In genomic region chr14:49641697-49642129, GRCh38 we compare ENCODE assay signal across 1 cellular context.
TF ChIP-seq lines count a peak whose summit lies in the region.

No MANE protein-coding gene starts in this region.

TF ChIP-seq in HepG2, 621 proteins besides CTCF, POLR2A, EP300 and RAD21 (continued from another document and continues in another):
- TF ChIP-seq SRSF4 (IDR thresholded peaks at IDR 0.05; ENCODE audit: low read depth, low read length, poor library complexity, severe bottlenecking) (no peak), CHD2 (IDR thresholded peaks at IDR 0.05; ENCODE audit: low read depth, low read length) (no peak), ZFP62 (CRISPR knock-in tag; IDR thresholded peaks at IDR 0.05) (no peak), ZNF232 (CRISPR knock-in tag; IDR thresholded peaks at IDR 0.05; ENCODE audit: borderline replicate concordance) (no peak), ZNF878 (CRISPR knock-in tag; IDR thresholded peaks at IDR 0.05) (peak; percentile 82), ETV5 (CRISPR knock-in tag; IDR thresholded peaks at IDR 0.05; ENCODE audit: borderline replicate concordance) (peak; percentile 60; the same call in 1 of the 2 replicates), ZNF136 (CRISPR knock-in tag; IDR thresholded peaks at IDR 0.05; ENCODE audit: low read depth) (no peak), KDM1A (CRISPR knock-in tag; IDR thresholded peaks at IDR 0.05) (no peak), GMEB2 (CRISPR knock-in tag; IDR thresholded peaks at IDR 0.05; ENCODE audit: low read depth) (no peak), ZNF569 (CRISPR knock-in tag; IDR thresholded peaks at IDR 0.05; ENCODE audit: borderline replicate concordance) (no peak), RXRA (CRISPR knock-in tag; IDR thresholded peaks at IDR 0.05) (peak; percentile 50; the same call in 1 of the 2 replicates), FOSL2 (CRISPR knock-in tag; IDR thresholded peaks at IDR 0.05) (peak; percentile 67), SMARCC2 (IDR thresholded peaks at IDR 0.05) (no peak), ZNF710 (CRISPR knock-in tag; IDR thresholded peaks at IDR 0.05; ENCODE audit: borderline replicate concordance) (peak; percentile 92; the same call in 1 of the 2 replicates), HOXA5 (CRISPR knock-in tag; IDR thresholded peaks at IDR 0.05) (no peak), TOPORS (CRISPR knock-in tag; IDR thresholded peaks at IDR 0.05) (0 out of 2 replicates have a peak, but pooled peaks have one; percentile 32), ZNF614 (CRISPR knock-in tag; IDR thresholded peaks at IDR 0.05; ENCODE audit: borderline replicate concordance) (peak; percentile 82; the same call in 1 of the 2 replicates), ZNF253 (CRISPR knock-in tag; IDR thresholded peaks at IDR 0.05; ENCODE audit: borderline replicate concordance) (no peak), ZBTB44 (CRISPR knock-in tag; IDR thresholded peaks at IDR 0.05) (no peak), MED8 (CRISPR knock-in tag; IDR thresholded peaks at IDR 0.05; ENCODE audit: insufficient replicate concordance) (peak; percentile 23), TRIM24 (CRISPR knock-in tag; IDR thresholded peaks at IDR 0.05) (no peak), XRCC5 (optimal IDR thresholded peaks at IDR 0.05; ENCODE audit: low read length) (peak; percentile 30), RELA (CRISPR knock-in tag; IDR thresholded peaks at IDR 0.05) (no peak), ZNF496 (CRISPR knock-in tag; IDR thresholded peaks at IDR 0.05; ENCODE audit: insufficient replicate concordance) (no peak), DBP (CRISPR knock-in tag; IDR thresholded peaks at IDR 0.05; ENCODE audit: not compliant biosample characterization) (no peak), ZBTB43 (CRISPR knock-in tag; conservative IDR thresholded peaks at IDR 0.05) (peak; percentile 83; the same call in 1 of the 2 replicates), SPEN (CRISPR knock-in tag; IDR thresholded peaks at IDR 0.05; ENCODE audit: low read depth) (peak; percentile 69; the same call in 1 of the 2 replicates), MED1 (CRISPR knock-in tag; IDR thresholded peaks at IDR 0.05) (peak; percentile 88), ATM (IDR thresholded peaks at IDR 0.05; ENCODE audit: borderline replicate concordance) (no peak), PAF1 (CRISPR knock-in tag; IDR thresholded peaks at IDR 0.05) (no peak), IKZF4 (CRISPR knock-in tag; IDR thresholded peaks at IDR 0.05; ENCODE audit: borderline replicate concordance, low read depth, not compliant biosample characterization) (no peak), ZNF674 (CRISPR knock-in tag; IDR thresholded peaks at IDR 0.05; ENCODE audit: low read depth) (no peak), ZNF598 (CRISPR knock-in tag; IDR thresholded peaks at IDR 0.05; ENCODE audit: borderline replicate concordance) (no peak), UBTF (CRISPR knock-in tag; IDR thresholded peaks at IDR 0.05) (peak; percentile 51), ZNF282 (IDR thresholded peaks at IDR 0.05; ENCODE audit: partially characterized antibody) (no peak), ZIK1 (CRISPR knock-in tag; IDR thresholded peaks at IDR 0.05; ENCODE audit: borderline replicate concordance, low read depth) (no peak), SNRNP70 (IDR thresholded peaks at IDR 0.05; ENCODE audit: low read depth, low read length) (no peak), FOXP4 (CRISPR knock-in tag; IDR thresholded peaks at IDR 0.05) (peak; percentile 96), MBD4 (IDR thresholded peaks at IDR 0.05; ENCODE audit: borderline replicate concordance, low read length) (no peak), ZNF563 (CRISPR knock-in tag; IDR thresholded peaks at IDR 0.05) (no peak), GZF1 (CRISPR knock-in tag; IDR thresholded peaks at IDR 0.05) (no peak), NBN (conservative IDR thresholded peaks at IDR 0.05) (no peak), PITX1 (CRISPR knock-in tag; IDR thresholded peaks at IDR 0.05) (peak; percentile 87), ZNF33A (CRISPR knock-in tag; IDR thresholded peaks at IDR 0.05; ENCODE audit: borderline replicate concordance) (0 out of 2 replicates have a peak, but pooled peaks have one; percentile 52), DNMT1 (CRISPR knock-in tag; IDR thresholded peaks at IDR 0.05) (no peak), ZNF552 (CRISPR knock-in tag; IDR thresholded peaks at IDR 0.05; ENCODE audit: borderline replicate concordance) (no peak), ZNF768 (CRISPR knock-in tag; IDR thresholded peaks at IDR 0.05) (peak; percentile 82; the same call in 1 of the 2 replicates), ZNF615 (CRISPR knock-in tag; IDR thresholded peaks at IDR 0.05; ENCODE audit: borderline replicate concordance) (no peak), ZNF235 (CRISPR knock-in tag; IDR thresholded peaks at IDR 0.05; ENCODE audit: borderline replicate concordance) (no peak), ZNF513 (CRISPR knock-in tag; conservative IDR thresholded peaks at IDR 0.05) (no peak), ZNF749 (CRISPR knock-in tag; IDR thresholded peaks at IDR 0.05; ENCODE audit: borderline replicate concordance) (no peak), ZFAT (CRISPR knock-in tag; conservative IDR thresholded peaks at IDR 0.05) (no peak), RAD51 (IDR thresholded peaks at IDR 0.05; ENCODE audit: borderline replicate concordance) (no peak), FOXA3 (CRISPR knock-in tag; IDR thresholded peaks at IDR 0.05) (peak; percentile 96), GRHL1 (CRISPR knock-in tag; conservative IDR thresholded peaks at IDR 0.05) (no peak)
